16 cellular contexts compared by ENCODE assay signal in the genomic region with DNA sequence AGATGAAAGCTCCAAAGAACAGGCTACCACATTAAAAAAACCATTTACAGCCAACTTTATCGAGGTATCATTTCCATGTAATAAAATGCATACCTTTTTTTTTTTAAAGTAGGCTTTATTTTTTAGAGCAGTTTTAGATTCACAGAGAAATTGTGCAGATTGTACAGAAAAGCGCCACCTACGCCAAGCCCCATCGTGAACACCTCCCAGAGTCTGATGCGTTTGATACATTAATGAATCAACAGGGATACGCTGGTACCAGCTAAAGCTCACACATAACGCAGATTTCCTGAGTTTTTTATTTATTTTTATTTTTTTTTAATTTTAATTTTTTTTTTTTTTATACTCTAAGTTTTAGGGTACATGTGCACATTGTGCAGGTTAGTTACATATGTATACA.
"Had no signal": no experiment of that assay in that cellular context is flagged by ENCODE, and none has a peak within 500 bp of the region (broad histone marks: within the 10 kb centered on the region; RNA-seq: fewer than 3 reads in every experiment).

No MANE protein-coding gene starts in this region.

- H3K27ac ChIP-seq: coronary artery, pancreas, psoas muscle, stomach, testis, uterus had no signal

- H3K9me3 ChIP-seq: pancreas, psoas muscle, stomach, testis, uterus had no signal

- H3K27me3 ChIP-seq: pancreas, stomach, testis, uterus had no signal

- H3K27ac Mint-ChIP-seq: endodermal cell, WTC11 had no signal

- H3K9me3 Mint-ChIP-seq: activated T-cell treated with anti-CD3 and anti-CD28 coated beads, Interleukin-2, amount 50 U/mL, for 4 hours; endodermal cell; naive B cell; WTC11 had no signal

- H3K36me3 ChIP-seq: pancreas, stomach, uterus had no signal

- H3K4me1 Mint-ChIP-seq: endodermal cell had no signal

- H3K36me3 Mint-ChIP-seq: naive B cell, WTC11 had no signal

- ATAC-seq: activated T-cell treated with anti-CD3 and anti-CD28 coated beads, Interleukin-2, amount 50 U/mL, for 4 hours; pancreas; psoas muscle had no signal

- H3K4me3 ChIP-seq: coronary artery, lung, pancreas, psoas muscle, stomach, uterus had no signal

- H3K4me3 Mint-ChIP-seq: activated T-cell treated with anti-CD3 and anti-CD28 coated beads, Interleukin-2, amount 50 U/mL, for 4 hours; endodermal cell; WTC11 had no signal

- DNase-seq: activated CD8-positive, alpha-beta memory T cell treated with anti-CD3 and anti-CD28 coated beads, Interleukin-2, amount 50 U/mL, for 48 hours; activated naive CD4-positive, alpha-beta T cell treated with Interleukin-2 at 50 U/mL for 16 hours; activated T-cell treated with anti-CD3 and anti-CD28 coated beads, Interleukin-2, amount 50 U/mL, for 4 hours; naive B cell; psoas muscle; stimulated activated CD4-positive, alpha-beta T cell treated with anti-CD3 and anti-CD28 coated beads, Interleukin-4, amount 100 ng/mL, for 24 hours; T1000; testis; trophoblast cell had no signal

- H3K4me1 ChIP-seq: pancreas, psoas muscle, stomach, testis had no signal
